In the genomic region with DNA sequence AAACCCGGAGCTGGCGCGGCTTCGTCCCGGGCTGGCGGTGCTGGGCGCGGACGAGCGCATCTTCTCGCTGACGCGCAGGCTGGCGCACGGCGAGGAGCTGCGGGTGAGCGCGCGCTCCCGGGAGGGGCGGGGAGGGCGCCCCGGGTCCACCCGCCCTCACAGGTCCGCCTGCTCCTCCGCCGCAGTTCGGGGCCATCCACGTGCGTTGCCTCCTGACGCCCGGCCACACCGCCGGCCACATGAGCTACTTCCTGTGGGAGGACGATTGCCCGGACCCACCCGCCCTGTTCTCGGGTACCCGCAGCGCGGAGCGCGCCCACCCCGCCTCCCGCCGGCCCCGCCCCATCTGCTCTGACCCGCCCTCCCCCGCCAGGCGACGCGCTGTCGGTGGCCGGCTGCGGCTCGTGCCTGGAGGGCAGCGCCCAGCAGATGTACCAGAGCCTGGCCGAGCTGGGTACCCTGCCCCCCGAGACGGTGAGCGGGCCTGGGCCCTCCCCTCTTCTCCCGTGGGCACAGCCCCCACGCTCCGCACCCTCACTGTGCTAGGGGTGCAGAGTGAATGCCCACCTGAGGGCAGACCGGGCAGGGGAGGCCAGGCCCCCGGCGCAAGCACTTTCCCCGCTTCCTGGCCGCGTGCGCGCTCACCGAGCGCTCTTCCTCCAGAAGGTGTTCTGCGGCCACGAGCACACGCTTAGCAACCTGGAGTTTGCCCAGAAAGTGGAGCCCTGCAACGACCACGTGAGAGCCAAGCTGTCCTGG, we compare ENCODE assay signal across 8 cellular contexts. TPM values are rescaled to one million over a fixed set of nuclear protein-coding genes. Genes with fewer than 3 reads are reported as not detected.
DNase-seq lines count a peak whose midpoint lies in the region; ATAC-seq and TF ChIP-seq lines count a peak whose summit lies in the region.

No MANE protein-coding gene starts in this region.

- no peak overlapping the region for H3K27ac Mint-ChIP-seq in nephron progenitor cell

- ATAC-seq in GM18868 (IDR thresholded peaks at IDR 0.05; ENCODE audit: unreplicated experiment) = no peak

- no peaks in the 10 kb centered on the region for H3K36me3 Mint-ChIP-seq in nephron progenitor cell (ENCODE audit: low read depth)

- peak overlapping the region; percentile 85 for H3K4me3 ChIP-seq in DOHH2 (ENCODE audit: low read length)
- peak overlapping the region; percentile 15 for H3K4me3 ChIP-seq in HEK293 (ENCODE audit: low read depth, low read length)
- H3K4me3 ChIP-seq in NT2/D1 (ENCODE audit: insufficient read length, low read depth) = peak overlapping the region; percentile 91
- peak overlapping the region in 3 of 4 experiments; percentile 19 to 75 (median 25) for H3K4me3 ChIP-seq in fibroblast of lung (replicated peaks in 1 of 4; ENCODE audit: control extremely low read depth in 1 of 4, insufficient read depth in 1 of 4, low read depth in 3 of 4, low read length in 4 of 4)

- CTCF ChIA-PET in HEK293 (lab: Yijun Ruan, JAX) = interaction anchor here (0.5 to 1.6 kb wide), 2 partner anchors 16 to 21 kb away, joined by 3 to 5 read pairs; no protein-coding TSS in a partner anchor

- H3K9me3 ChIP-seq in DOHH2 (ENCODE audit: control insufficient read depth, insufficient read depth, low read length) = no peaks in the 10 kb centered on the region
- H3K9me3 ChIP-seq in HEK293 (ENCODE audit: control insufficient read depth, insufficient read depth, low read depth, low read length) = no peaks in the 10 kb centered on the region
- H3K9me3 ChIP-seq in NT2/D1 (ENCODE audit: insufficient read depth, low read length) = no peaks in the 10 kb centered on the region
- no peaks in the 10 kb centered on the region for H3K9me3 ChIP-seq in fibroblast of lung (ENCODE audit: control insufficient read depth, insufficient read depth, low read depth, low read length)

- H3K4me2 ChIP-seq in DOHH2 (ENCODE audit: low read length) (peak overlapping the region; percentile 85), fibroblast of lung (ENCODE audit: extremely low read depth, insufficient read depth, low read length) (peak overlapping the region; percentile 64)

- H4K20me1 ChIP-seq in DOHH2 (ENCODE audit: control insufficient read depth, insufficient read depth, low read depth, low read length) = 0 out of 2 replicates have a peak, but pooled peaks cover 2% of the 10 kb centered on the region
- H4K20me1 ChIP-seq in fibroblast of lung (ENCODE audit: control insufficient read depth, extremely low read depth, insufficient read depth, low read length) = no peaks in the 10 kb centered on the region

- TF ChIP-seq CTCF in DOHH2 (IDR thresholded peaks at IDR 0.05; ENCODE audit: low read depth, low read length, poor library complexity, severe bottlenecking) (no peak), HEK293 (tag by site-specific recombination; IDR thresholded peaks at IDR 0.05) (no peak), fibroblast of lung (conservative IDR thresholded peaks at IDR 0.05 in 1 of 2, IDR thresholded peaks at IDR 0.05 in 1 of 2; ENCODE audit: low read depth in 1 of 2, low read length in 2 of 2) (no peak), nephron progenitor cell (IDR thresholded peaks at IDR 0.05) (no peak)

- H3K36me3 ChIP-seq in DOHH2 (ENCODE audit: control insufficient read depth, low read length) (peaks cover 47% of the 10 kb centered on the region), HEK293 (ENCODE audit: control insufficient read depth in 2 of 2, insufficient read depth in 1 of 2, low read length in 2 of 2) (peaks cover 3 to 23% of the 10 kb centered on the region in 2 experiments; a peak in 2 of 3 replicates), NT2/D1 (ENCODE audit: insufficient read depth, insufficient read length, low read length) (peaks cover 44% of the 10 kb centered on the region), fibroblast of lung (ENCODE audit: control insufficient read depth, insufficient read depth, low read length) (peaks cover 10% of the 10 kb centered on the region)

- POLR2A ChIA-PET in HEK293 (lab: Yijun Ruan, JAX) = interaction anchor here (0.6 to 1.8 kb wide), 11 partner anchors 8 to 60 kb away, joined by 3 to 11 read pairs (median 4); a partner anchor contains a TSS

- peak overlapping the region; percentile 96 for H3K9ac ChIP-seq in NT2/D1 (ENCODE audit: insufficient read length, low read depth)
- no peak overlapping the region for H3K9ac ChIP-seq in fibroblast of lung (ENCODE audit: insufficient read depth, low read length)

- peaks cover 7% of the 10 kb centered on the region; the same call in 1 of the 2 replicates for H3F3A ChIP-seq in DOHH2 (ENCODE audit: control insufficient read depth, insufficient read depth)

- H2AFZ ChIP-seq in fibroblast of lung (ENCODE audit: low read length) = no peak overlapping the region

- no peaks in the 10 kb centered on the region for H3K9me3 Mint-ChIP-seq in nephron progenitor cell

- H3K27me3 ChIP-seq in DOHH2 (ENCODE audit: control insufficient read depth, low read length) (no peaks in the 10 kb centered on the region), NT2/D1 (ENCODE audit: insufficient read depth, insufficient read length) (peaks cover 6% of the 10 kb centered on the region), fibroblast of lung (ENCODE audit: control insufficient read depth, insufficient read depth, low read length) (no peaks in the 10 kb centered on the region)

- peak overlapping the region; percentile 72 for H3K27ac ChIP-seq in DOHH2 (ENCODE audit: low read depth, low read length)
- H3K27ac ChIP-seq in HEK293 (ENCODE audit: extremely low read depth, low read depth, low read length) = no peak overlapping the region
- H3K27ac ChIP-seq in fibroblast of lung (ENCODE audit: insufficient read depth, low read length) = no peak overlapping the region

- no peaks in the 10 kb centered on the region for H3K9me2 ChIP-seq in DOHH2 (replicated peaks; ENCODE audit: control insufficient read depth, low read length)

- DNase-seq in NT2/D1 (ENCODE audit: low read depth, low spot score) = no peak
- peak; percentile 47 for DNase-seq in activated T-helper 1 cell treated with Interleukin-2 at 50 U/mL for 16 hours (ENCODE audit: low read depth)
- peak; percentile 76 to 81 for DNase-seq in fibroblast of lung (ENCODE audit: low read depth in 2 of 2)
- peak; percentile 77 for DNase-seq in nephron progenitor cell
- peak; percentile 74 for DNase-seq in ureter (ENCODE audit: low spot score)

- peaks cover 12% of the 10 kb centered on the region for H3K27me3 Mint-ChIP-seq in nephron progenitor cell (ENCODE audit: low read depth, poor library complexity)

- H3K4me3 Mint-ChIP-seq in nephron progenitor cell = peak overlapping the region; percentile 64

- H3K4me1 Mint-ChIP-seq in nephron progenitor cell = no peaks in the 10 kb centered on the region

- H3K4me1 ChIP-seq in DOHH2 (ENCODE audit: control insufficient read depth, low read length) (peaks cover 56% of the 10 kb centered on the region), HEK293 (ENCODE audit: control insufficient read depth, insufficient read depth, low read length) (peaks cover 4% of the 10 kb centered on the region; the same call in 1 of the 2 replicates), NT2/D1 (ENCODE audit: insufficient read depth, insufficient read length) (peaks cover 21% of the 10 kb centered on the region), fibroblast of lung (ENCODE audit: control insufficient read depth, extremely low read depth, insufficient read depth, low read length) (no peaks in the 10 kb centered on the region)

- H3K79me2 ChIP-seq in DOHH2 (ENCODE audit: control insufficient read depth, low read length) (no peaks in the 10 kb centered on the region), fibroblast of lung (ENCODE audit: control insufficient read depth, insufficient read depth, low read length) (no peaks in the 10 kb centered on the region)

TF ChIP-seq in HEK293, 187 proteins besides CTCF, POLR2A, EP300 and RAD21 (continues in another document):
- no peak for TF ChIP-seq ZNF530 (tag by site-specific recombination; IDR thresholded peaks at IDR 0.05; ENCODE audit: low read depth)
- TF ChIP-seq KLF8 (tag by site-specific recombination; IDR thresholded peaks at IDR 0.05) = peak; percentile 34
- no peak for TF ChIP-seq SCRT1 (tag by site-specific recombination; IDR thresholded peaks at IDR 0.05; ENCODE audit: borderline replicate concordance)
- TF ChIP-seq SP7 (tag by site-specific recombination; IDR thresholded peaks at IDR 0.05) = 0 out of 2 replicates have a peak, but pooled peaks have one; percentile 24
- peak; percentile 68 for TF ChIP-seq KLF16 (tag by site-specific recombination; IDR thresholded peaks at IDR 0.05)
- TF ChIP-seq ZNF629 (tag by site-specific recombination; IDR thresholded peaks at IDR 0.05) = peak; percentile 46; the same call in 1 of the 2 replicates
- peak; percentile 72 for TF ChIP-seq KLF1 (tag by site-specific recombination; IDR thresholded peaks at IDR 0.05)

RNA-seq across cellular contexts. Expression of a gene that starts 1.4 kb away (rescaled TPM):
- total RNA-seq in fibroblast of lung (14.1 and 16.3 TPM in 2 replicates), ureter (7.9 TPM)
- polyA plus RNA-seq in fibroblast of lung = 3.1 and 3.7 TPM in 2 replicates
- polyA plus RNA-seq in fibroblast of lung (2012) = 7.8 and 9.6 TPM in 2 replicates
- polyA minus RNA-seq in fibroblast of lung (ENCODE audit: low replicate concordance) = 1.3 and 8.7 TPM in 2 replicates

RNA-seq across cellular contexts. Expression of a gene that starts 2.1 kb away (rescaled TPM):
- total RNA-seq in fibroblast of lung = 1.0 and 1.8 TPM in 2 replicates
- polyA plus RNA-seq in fibroblast of lung = 0.50 and 0.64 TPM in 2 replicates
- polyA plus RNA-seq in fibroblast of lung (2012) = 0.82 and 1.2 TPM in 2 replicates
- polyA minus RNA-seq in fibroblast of lung (ENCODE audit: low replicate concordance) = 0.52 and 0.55 TPM in 2 replicates
- total RNA-seq in ureter = 5.3 TPM

RNA-seq across cellular contexts. Expression of a gene that starts 7.4 kb away (rescaled TPM):
- total RNA-seq in fibroblast of lung (24.9 and 31.5 TPM in 2 replicates), ureter (43.2 TPM)
- polyA plus RNA-seq in fibroblast of lung = 4.5 and 6.1 TPM in 2 replicates
- 19.8 and 26.4 TPM in 2 replicates for polyA plus RNA-seq in fibroblast of lung (2012)
- 1.8 and 2.6 TPM in 2 replicates for polyA minus RNA-seq in fibroblast of lung (ENCODE audit: low replicate concordance)

RNA-seq across cellular contexts. Expression of a gene that starts 12.5 kb away (rescaled TPM):
- 31.0 and 38.0 TPM in 2 replicates for total RNA-seq in fibroblast of lung
- polyA plus RNA-seq in fibroblast of lung = 9.3 and 14.2 TPM in 2 replicates
- 12.6 and 16.0 TPM in 2 replicates for polyA plus RNA-seq in fibroblast of lung (2012)
- polyA minus RNA-seq in fibroblast of lung (ENCODE audit: low replicate concordance) = 13.3 and 17.5 TPM in 2 replicates
- total RNA-seq in ureter = 38.9 TPM

RNA-seq across cellular contexts. Expression of a gene that starts 13.4 kb away (rescaled TPM):
- total RNA-seq in fibroblast of lung (35.3 and 37.5 TPM in 2 replicates), ureter (20.8 TPM)
- 5.3 and 6.1 TPM in 2 replicates for polyA plus RNA-seq in fibroblast of lung
- 25.3 and 38.4 TPM in 2 replicates for polyA plus RNA-seq in fibroblast of lung (2012)
- 7.3 and 8.8 TPM in 2 replicates for polyA minus RNA-seq in fibroblast of lung (ENCODE audit: low replicate concordance)

Comparison
In these comparisons a context has a peak if more than half of its experiments do, and no peak if none do; other contexts are left out.
1. H3K4me3 ChIP-seq: peak in every context shown above with its lines; median percentile 91 in NT2/D1; 85 in DOHH2; 25 in fibroblast of lung; 15 in HEK293.